Comparison of ENCODE assay signal across 13 cellular contexts in genomic region chr7:79495544-79496272, GRCh38. TPM values are rescaled to one million over a fixed set of nuclear protein-coding genes. Genes with fewer than 3 reads are reported as not detected.
DNase-seq lines count a peak whose midpoint lies in the region; ATAC-seq and TF ChIP-seq lines count a peak whose summit lies in the region.
"Had no signal": no experiment of that assay in that cellular context is flagged by ENCODE, and none has a peak within 500 bp of the region (broad histone marks: within the 10 kb centered on the region; RNA-seq: fewer than 3 reads in every experiment).

No MANE protein-coding gene starts in this region.

- TF ChIP-seq CTCF in mammary epithelial cell (conservative IDR thresholded peaks at IDR 0.05 in 1 of 2, IDR thresholded peaks at IDR 0.05 in 1 of 2; ENCODE audit: extremely low read depth in 1 of 2, insufficient read depth in 1 of 2, low read depth in 1 of 2, low read length in 2 of 2): no peak
- no peak for TF ChIP-seq CTCF in right atrium auricular region (IDR thresholded peaks at IDR 0.05)

- H3K36me3 ChIP-seq in mammary epithelial cell (ENCODE audit: insufficient read depth, low read length) (no peaks in the 10 kb centered on the region), right atrium auricular region (no peaks in the 10 kb centered on the region)
- H3K36me3 ChIP-seq: lower lobe of right lung, thoracic aorta had no signal

- H2AFZ ChIP-seq in mammary epithelial cell (ENCODE audit: low read depth, low read length): peak overlapping the region; percentile 77

- peak overlapping the region; percentile 34 for H3K9ac ChIP-seq in mammary epithelial cell (ENCODE audit: insufficient read depth, low read length)

- BruUV-seq in mammary epithelial cell (replicated peaks; lab: Mats Ljungman, UMichigan): TSS peak; percentile 77

- peak; percentile 9 for DNase-seq in AG08395 (ENCODE audit: low spot score)
- DNase-seq in mammary epithelial cell: peak; percentile 73
- DNase-seq in kidney tubule cell (ENCODE audit: low spot score): peak; percentile 43
- no peak for DNase-seq in NCI-H1694 treated with DMSO at 0.1 percent for 48 hours (lab: John Stamatoyannopoulos, UW)
- DNase-seq in right atrium auricular region (ENCODE audit: low spot score): no peak
- DNase-seq in UCSD-AML1 (lab: John Stamatoyannopoulos, UW; ENCODE audit: unreplicated experiment): no peak
- DNase-seq: activated naive CD4-positive, alpha-beta T cell treated with anti-CD3 and anti-CD28 coated beads for 36 hours; lower lobe of right lung; NCI-H2171 had no signal

- no peaks in the 10 kb centered on the region for H3K79me2 ChIP-seq in mammary epithelial cell (ENCODE audit: insufficient read depth, low read length)

- H3K4me2 ChIP-seq in mammary epithelial cell (ENCODE audit: insufficient read depth, low read depth, low read length): peak overlapping the region; percentile 67

- intact Hi-C loops in mammary epithelial cell (cut with micrococcal nuclease): loop anchor here (5.0 kb wide), 1 partner anchor 198 kb away; no protein-coding TSS in a partner anchor

- H3K4me1 ChIP-seq in mammary epithelial cell (ENCODE audit: insufficient read depth, low read length): peaks cover 9% of the 10 kb centered on the region
- no peaks in the 10 kb centered on the region for H3K4me1 ChIP-seq in right atrium auricular region
- H3K4me1 ChIP-seq: lower lobe of right lung had no signal

- in situ Hi-C loops in mammary epithelial cell (cut with MboI; ENCODE audit: low sequenced_read_pairs in 2 of 2): no loop called here

- no peak for TF ChIP-seq RAD21 in Ishikawa (IDR thresholded peaks at IDR 0.05; ENCODE audit: low read depth)

- no peak for ATAC-seq in GM19452 (IDR thresholded peaks at IDR 0.05; ENCODE audit: unreplicated experiment)
- ATAC-seq: lower lobe of right lung, WTC11 had no signal

- H3K27me3 ChIP-seq in mammary epithelial cell (ENCODE audit: insufficient read depth, low read length) (no peaks in the 10 kb centered on the region), right atrium auricular region (no peaks in the 10 kb centered on the region)

- H3K9me3 ChIP-seq in mammary epithelial cell (replicated peaks; ENCODE audit: insufficient read depth, low read length) (no peaks in the 10 kb centered on the region), right atrium auricular region (no peaks in the 10 kb centered on the region)
- H3K9me3 ChIP-seq: lower lobe of right lung, thoracic aorta had no signal

- no peak for TF ChIP-seq EP300 in Ishikawa (IDR thresholded peaks at IDR 0.05; ENCODE audit: borderline replicate concordance)

- H3K4me3 ChIP-seq in mammary epithelial cell (replicated peaks in 1 of 3; ENCODE audit: insufficient read depth in 1 of 3, low read depth in 2 of 3, low read length in 3 of 3) (no peak overlapping the region), right atrium auricular region (no peak overlapping the region)
- H3K4me3 ChIP-seq: lower lobe of right lung, thoracic aorta had no signal

- peak overlapping the region; percentile 85 for H3K27ac ChIP-seq in mammary epithelial cell (ENCODE audit: insufficient read depth, low read depth, low read length)
- no peak overlapping the region for H3K27ac ChIP-seq in right atrium auricular region
- H3K27ac ChIP-seq: lower lobe of right lung, thoracic aorta had no signal

- WGBS in mammary epithelial cell (ENCODE audit: low coverage, missing lambda C conversion rate): 24% methylated on average over 6 of the region's 6 CpGs

- CTCF ChIA-PET in mammary epithelial cell (lab: Charles Lee; ENCODE audit: low non-redundant PET): no interaction called here

- dilution Hi-C loops in mammary epithelial cell (cut with HindIII; ENCODE audit: low sequenced_read_pairs): no loop called here

- H4K20me1 ChIP-seq in mammary epithelial cell (ENCODE audit: insufficient read depth, low read length): no peaks in the 10 kb centered on the region

TF ChIP-seq in Ishikawa, 13 proteins besides CTCF, POLR2A, EP300 and RAD21:
- TF ChIP-seq CREB1 (IDR thresholded peaks at IDR 0.05; ENCODE audit: low read depth) (no peak), TEAD4 (IDR thresholded peaks at IDR 0.05) (peak; percentile 77)

RNA-seq across cellular contexts. Expression of gene MAGI2, which starts 42.2 kb away (rescaled TPM):
- 1 to 10 TPM; 1.4 to 7.7 TPM for total RNA-seq in mammary epithelial cell
- 0.02 TPM for polyA plus RNA-seq in mammary epithelial cell
- not detected for polyA minus RNA-seq in mammary epithelial cell
- 1 to 10 TPM; 5.9 to 6.0 TPM for total RNA-seq in right atrium auricular region

Comparison
In these comparisons a context has a peak if more than half of its experiments do, and no peak if none do; other contexts are left out.
1. DNase-seq: peak in AG08395 (single experiment), mammary epithelial cell (single experiment) and kidney tubule cell (single experiment); none in NCI-H1694 treated with DMSO at 0.1 percent for 48 hours (single experiment), right atrium auricular region (single experiment) and UCSD-AML1 (single experiment).